8 cellular contexts compared by ENCODE assay signal in the genomic region with DNA sequence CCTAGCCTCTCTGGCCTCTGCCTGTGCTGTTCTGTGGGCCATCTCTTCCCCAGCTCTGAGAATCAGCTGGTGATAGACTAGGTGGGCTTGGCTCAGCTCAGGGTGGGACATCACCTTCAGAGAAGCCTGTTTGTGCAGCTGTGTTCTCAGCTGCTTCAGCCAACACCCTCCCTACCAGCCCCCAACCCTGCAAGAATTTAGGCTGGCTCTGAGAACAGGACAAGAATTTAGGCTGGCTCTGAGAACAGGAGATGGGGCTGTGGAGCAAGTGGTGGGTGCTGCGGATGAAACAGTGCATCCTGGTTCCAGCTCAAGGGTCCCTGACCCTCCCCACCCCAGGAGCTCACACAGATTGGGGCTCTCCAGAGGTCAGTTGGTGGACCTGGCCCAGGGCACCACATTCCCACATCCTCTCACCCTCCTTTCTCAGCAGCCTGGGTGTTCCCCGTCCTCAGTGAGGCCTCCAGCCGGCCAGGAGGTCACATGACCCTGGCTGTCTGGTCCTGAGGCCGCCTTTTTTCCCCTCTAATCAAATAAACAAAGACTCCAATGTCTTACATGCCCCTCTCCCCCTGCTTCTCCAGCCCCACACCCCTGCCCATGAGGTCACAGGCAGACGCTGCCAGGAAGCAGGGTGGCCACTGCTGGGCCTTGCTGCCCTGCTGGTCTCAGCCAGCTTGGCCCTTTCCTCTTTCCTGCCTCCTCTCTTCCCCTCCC. TPM values are rescaled to one million over a fixed set of nuclear protein-coding genes. Genes with fewer than 3 reads are reported as not detected.
DNase-seq lines count a peak whose midpoint lies in the region; ATAC-seq and TF ChIP-seq lines count a peak whose summit lies in the region.

No MANE protein-coding gene starts in this region.

- H3K23ac ChIP-seq in trophoblast cell (ENCODE audit: low read length) = no peak overlapping the region

- H3K9me3 ChIP-seq in trophoblast cell (ENCODE audit: insufficient read depth, low read depth, low read length) = peaks cover 1% of the 10 kb centered on the region

- peak overlapping the region; percentile 56 for H3K4ac ChIP-seq in trophoblast cell (ENCODE audit: low read depth, low read length)

- H3K4me1 ChIP-seq in trophoblast cell (ENCODE audit: control insufficient read depth in 1 of 2, insufficient read depth in 2 of 2, low read length in 2 of 2) = peaks cover 22 to 24% of the 10 kb centered on the region in 2 experiments

- H3K36me3 ChIP-seq in trophoblast cell (ENCODE audit: control insufficient read depth in 1 of 2, insufficient read depth in 2 of 2, low read length in 2 of 2) = peaks cover 42 to 46% of the 10 kb centered on the region in 2 experiments

- peak overlapping the region; percentile 55 for H4K12ac ChIP-seq in trophoblast cell (ENCODE audit: low read depth, low read length)

- H2BK120ac ChIP-seq in trophoblast cell (ENCODE audit: insufficient read depth, low read length, poor library complexity) = peak overlapping the region; percentile 72

- no peak overlapping the region for H3K4me2 ChIP-seq in trophoblast cell (ENCODE audit: low read length)

- peak overlapping the region; percentile 74 for H2BK5ac ChIP-seq in trophoblast cell (ENCODE audit: low read depth, low read length, poor library complexity)

- H2AK5ac ChIP-seq in trophoblast cell (ENCODE audit: low read length) = peak overlapping the region; percentile 94

- H3K79me1 ChIP-seq in trophoblast cell (ENCODE audit: low read length) = peaks cover 18% of the 10 kb centered on the region

- H3K18ac ChIP-seq in trophoblast cell (ENCODE audit: low read length) = peak overlapping the region; percentile 69

- no peak overlapping the region for H3K9ac ChIP-seq in trophoblast cell (ENCODE audit: low read length)

- H3K4me3 ChIP-seq in WI38 (ENCODE audit: low read depth, low read length) (0 out of 2 replicates have a peak overlapping the region, but pooled peaks have one; percentile 10), trophoblast cell (ENCODE audit: low read depth, low read length) (no peak overlapping the region)

- H2AFZ ChIP-seq in trophoblast cell (ENCODE audit: insufficient read depth, low read length, poor library complexity) = peak overlapping the region; percentile 74

- peak; percentile 78 for DNase-seq in COLO829 (ENCODE audit: low spot score)
- peak; percentile 35 for DNase-seq in glomerular visceral epithelial cell (ENCODE audit: extremely low spot score)
- no peak for DNase-seq in trophoblast cell
- DNase-seq in DMS114 treated with DMSO at 0.1 percent for 48 hours (lab: John Stamatoyannopoulos, UW; ENCODE audit: unreplicated experiment) = no peak
- no peak for DNase-seq in NCI-H2029 (lab: John Stamatoyannopoulos, UW)
- DNase-seq in NCI-H82 treated with DMSO at 0.1 percent for 48 hours (lab: John Stamatoyannopoulos, UW; ENCODE audit: unreplicated experiment) = no peak

- H4K91ac ChIP-seq in trophoblast cell (ENCODE audit: low read depth, low read length) = peak overlapping the region; percentile 75

- no peak for ATAC-seq in GM18867 (IDR thresholded peaks at IDR 0.05; ENCODE audit: unreplicated experiment)

- H3K27me3 ChIP-seq in trophoblast cell (ENCODE audit: insufficient read depth, low read length) = no peaks in the 10 kb centered on the region

- H4K8ac ChIP-seq in trophoblast cell (ENCODE audit: low read depth, low read length) = peak overlapping the region; percentile 86

- H3K14ac ChIP-seq in trophoblast cell (ENCODE audit: low read length) = peak overlapping the region; percentile 80

- WGBS in trophoblast cell (ENCODE audit: extremely low coverage, insufficient coverage, insufficient read length) = no CpG with 5 or more reads among the region's 5 CpGs

- peaks cover 3% of the 10 kb centered on the region for H3K79me2 ChIP-seq in trophoblast cell (ENCODE audit: control insufficient read depth, insufficient read depth, low read length, poor library complexity)

- peak overlapping the region; percentile 63 for H3K27ac ChIP-seq in trophoblast cell (ENCODE audit: low read depth, low read length)

- H2BK12ac ChIP-seq in trophoblast cell (ENCODE audit: low read length) = peak overlapping the region; percentile 41

- peak; percentile 24; the same call in 1 of the 2 replicates for TF ChIP-seq CTCF in WI38 (IDR thresholded peaks at IDR 0.05; ENCODE audit: low read depth, low read length)

RNA-seq across cellular contexts. Expression of gene PLEKHO2, which starts 14.9 kb away (rescaled TPM):
- 12.4 and 13.6 TPM in 2 replicates for polyA plus RNA-seq in trophoblast cell (2013)

RNA-seq across cellular contexts. Expression of gene PIF1, which starts 31.1 kb away (rescaled TPM):
- 7.7 and 8.2 TPM in 2 replicates for polyA plus RNA-seq in trophoblast cell (2013)

RNA-seq across cellular contexts. Expression of gene ANKDD1A, which starts 55.1 kb away (rescaled TPM):
- 1.9 and 2.0 TPM in 2 replicates for polyA plus RNA-seq in trophoblast cell (2013)

Comparison
In these comparisons a context has a peak if more than half of its experiments do, and no peak if none do; other contexts are left out.
1. DNase-seq: peak in COLO829 (single experiment) and glomerular visceral epithelial cell (single experiment); none in trophoblast cell (0 of 2), DMS114 treated with DMSO at 0.1 percent for 48 hours (single experiment), NCI-H2029 (single experiment) and NCI-H82 treated with DMSO at 0.1 percent for 48 hours (single experiment).